9 cellular contexts compared by ENCODE assay signal in genomic region chr5:72957337-72957736, GRCh38. TPM values are rescaled to one million over a fixed set of nuclear protein-coding genes. Genes with fewer than 3 reads are reported as not detected.
DNase-seq lines count a peak whose midpoint lies in the region; ATAC-seq, FAIRE-seq and TF ChIP-seq lines count a peak whose summit lies in the region.
"Had no signal": no experiment of that assay in that cellular context is flagged by ENCODE, and none has a peak within 500 bp of the region (broad histone marks: within the 10 kb centered on the region; RNA-seq: fewer than 3 reads in every experiment).

No MANE protein-coding gene starts in this region.

- ATAC-seq in psoas muscle (no peak), GM18873 (IDR thresholded peaks at IDR 0.05; ENCODE audit: low FRiP score, unreplicated experiment) (no peak), GM21576 (IDR thresholded peaks at IDR 0.05; ENCODE audit: unreplicated experiment) (no peak)

- TF ChIP-seq CTCF in WERI-Rb-1 (IDR thresholded peaks at IDR 0.05; ENCODE audit: low read depth, low read length) (no peak), fibroblast of villous mesenchyme (IDR thresholded peaks at IDR 0.05; ENCODE audit: insufficient read depth, low read depth, low read length) (no peak), psoas muscle (IDR thresholded peaks at IDR 0.05) (no peak)

- intact Hi-C loops in psoas muscle (cut with DNase I): no loop called here

- no peaks in the 10 kb centered on the region for H3K9me2 ChIP-seq in GM23248 (ENCODE audit: insufficient read depth)

- peak overlapping the region; percentile 98 for H3K27ac ChIP-seq in GM23248
- no peak overlapping the region for H3K27ac ChIP-seq in WERI-Rb-1
- peak overlapping the region; percentile 96 for H3K27ac ChIP-seq in psoas muscle

- peak; percentile 20 for DNase-seq in GM23248
- no peak for DNase-seq in WERI-Rb-1
- DNase-seq in fibroblast of villous mesenchyme (ENCODE audit: low read depth): no peak
- no peak for DNase-seq in psoas muscle
- no peak for DNase-seq in GM12891 (ENCODE audit: insufficient read length, low spot score)
- no peak for DNase-seq in stimulated activated naive CD4-positive, alpha-beta T cell (lab: John Stamatoyannopoulos, UW)
- DNase-seq: left colon had no signal

- H2AFZ ChIP-seq in GM23248: peak overlapping the region; percentile 88

- H3K9me3 ChIP-seq in GM23248 (ENCODE audit: low read depth): no peaks in the 10 kb centered on the region
- no peaks in the 10 kb centered on the region for H3K9me3 ChIP-seq in WERI-Rb-1 (ENCODE audit: severe bottlenecking)
- no peaks in the 10 kb centered on the region for H3K9me3 ChIP-seq in psoas muscle

- TF ChIP-seq POLR2A in GM12891 (IDR thresholded peaks at IDR 0.05; ENCODE audit: low read depth, low read length): no peak

- H4K20me1 ChIP-seq in GM23248 (ENCODE audit: insufficient read depth): no peaks in the 10 kb centered on the region

- in situ Hi-C loops in GM23248 (cut with MboI): no loop called here

- peak overlapping the region; percentile 91 for H3K9ac ChIP-seq in GM23248

- H3K36me3 ChIP-seq in GM23248 (ENCODE audit: low read depth) (peaks cover 6% of the 10 kb centered on the region; the same call in 1 of the 2 replicates), WERI-Rb-1 (no peaks in the 10 kb centered on the region; the same call in 1 of the 2 replicates), psoas muscle (ENCODE audit: insufficient read depth in 1 of 2, low read depth in 1 of 2) (no peaks in the 10 kb centered on the region)

- H3K27me3 ChIP-seq in GM23248 (replicated peaks; ENCODE audit: insufficient read depth) (no peaks in the 10 kb centered on the region), WERI-Rb-1 (ENCODE audit: insufficient read depth, low read depth, severe bottlenecking) (no peaks in the 10 kb centered on the region), psoas muscle (ENCODE audit: insufficient read depth in 3 of 3, low read length in 2 of 3) (no peaks in the 10 kb centered on the region)

- WGBS in GM23248 (ENCODE audit: low coverage in 1 of 2, low lambda C conversion rate in 2 of 2, missing lambda C conversion rate in 2 of 2), 2 experiments: 24 to 29% methylated on average over 1 of the region's 1 CpG
- 59 to 86% (median 79%) methylated on average over 1 of the region's 1 CpG for WGBS in psoas muscle, 3 donors

- FAIRE-seq in GM12891 (lab: Jason Lieb, UNC): no peak

- H3K4me2 ChIP-seq in GM23248 (ENCODE audit: unreplicated experiment): peak overlapping the region; percentile 92

- H3F3A ChIP-seq in GM23248 (ENCODE audit: insufficient read depth): peaks cover 31% of the 10 kb centered on the region

- peaks cover 59% of the 10 kb centered on the region for H3K79me2 ChIP-seq in GM23248 (ENCODE audit: insufficient read depth)

- H3K4me3 ChIP-seq in GM23248 (peak overlapping the region; percentile 82), WERI-Rb-1 (ENCODE audit: low read depth, low read length) (peak overlapping the region; percentile 87; the same call in 1 of the 2 replicates), fibroblast of villous mesenchyme (ENCODE audit: low read depth, low read length) (peak overlapping the region; percentile 73), psoas muscle (peak overlapping the region; percentile 86)

- peaks cover 33% of the 10 kb centered on the region for H3K4me1 ChIP-seq in GM23248 (ENCODE audit: insufficient read depth)
- peaks cover 29% of the 10 kb centered on the region for H3K4me1 ChIP-seq in psoas muscle

TF ChIP-seq in GM12891, 5 proteins besides CTCF, POLR2A, EP300 and RAD21:
- TF ChIP-seq TAF1 (IDR thresholded peaks at IDR 0.05; ENCODE audit: low read depth, low read length) (no peak), PAX5 (IDR thresholded peaks at IDR 0.05; ENCODE audit: insufficient read depth, low read length, severe bottlenecking) (no peak), POU2F2 (IDR thresholded peaks at IDR 0.05; ENCODE audit: low read depth, low read length) (no peak), POLR2AphosphoS5 (IDR thresholded peaks at IDR 0.05; ENCODE audit: low read depth, low read length) (no peak), SPI1 (IDR thresholded peaks at IDR 0.05; ENCODE audit: low read depth, low read length) (no peak)

RNA-seq across cellular contexts. Expression of gene FCHO2, which starts 1.5 kb away (rescaled TPM):
- 18.6 and 25.8 TPM in 2 replicates for total RNA-seq in GM23248 (2014; rRNA removed; shearing (Covaris generic))
- polyA plus RNA-seq in GM23248 (2016; fragmentation: Nextera tagmentation; extraction: Ambion mirVana): 13.5 and 13.8 TPM in 2 replicates
- total RNA-seq in fibroblast of villous mesenchyme: 11.9 and 16.8 TPM in 2 replicates
- total RNA-seq in psoas muscle: 10 to 100 TPM; 16.6 to 19.9 (median 18.0) TPM
- polyA plus RNA-seq in psoas muscle: 1 to 10 TPM; 4.0 to 6.1 (median 5.4) TPM
- 0.05 TPM for polyA plus RNA-seq in GM12891 (2012; ENCODE audit: low read depth, missing spikeins)
